ENCODE assay signal across 9 cellular contexts in genomic region chr12:68933564-68933893, GRCh38. TPM values are rescaled to one million over a fixed set of nuclear protein-coding genes. Genes with fewer than 3 reads are reported as not detected.
DNase-seq lines count a peak whose midpoint lies in the region; ATAC-seq and TF ChIP-seq lines count a peak whose summit lies in the region.
"Had no signal": no experiment of that assay in that cellular context is flagged by ENCODE, and none has a peak within 500 bp of the region (broad histone marks: within the 10 kb centered on the region; RNA-seq: fewer than 3 reads in every experiment).

No MANE protein-coding gene starts in this region.

- DNase-seq in WERI-Rb-1 (no peak), Right ventricle myocardium superior (no peak), progenitor cell of endocrine pancreas (ENCODE audit: low spot score, unreplicated experiment) (no peak), NCI-H82 treated with DMSO at 0.1 percent for 48 hours (lab: John Stamatoyannopoulos, UW; ENCODE audit: unreplicated experiment) (no peak), SHP77 treated with DMSO at 0.1 percent for 48 hours (lab: John Stamatoyannopoulos, UW) (no peak)
- no peak for DNase-seq in stimulated activated CD8-positive, alpha-beta memory T cell treated with anti-CD3 and anti-CD28 coated beads, Interleukin-4, amount 100 ng/mL, for 48 hours
- DNase-seq: NCI-H187 treated with DMSO at 0.1 percent for 48 hours had no signal

- H3K36me3 Mint-ChIP-seq in progenitor cell of endocrine pancreas (ENCODE audit: insufficient read depth) = peaks cover 6% of the 10 kb centered on the region

- H3K27me3 ChIP-seq in WERI-Rb-1 (ENCODE audit: insufficient read depth, low read depth, severe bottlenecking) = peaks cover 17% of the 10 kb centered on the region

- no peaks in the 10 kb centered on the region for H3K9me3 Mint-ChIP-seq in progenitor cell of endocrine pancreas (ENCODE audit: low read depth)

- H3K9me3 ChIP-seq in ES-I3 (ENCODE audit: control insufficient read depth, insufficient read depth, low read length) (no peaks in the 10 kb centered on the region), WERI-Rb-1 (ENCODE audit: severe bottlenecking) (peaks cover 3% of the 10 kb centered on the region)

- H3K9ac ChIP-seq in ES-I3 (ENCODE audit: low read depth, low read length) = peak overlapping the region; percentile 81

- peak overlapping the region; percentile 53 for H3K4me3 Mint-ChIP-seq in progenitor cell of endocrine pancreas (ENCODE audit: low read depth)

- H3K27ac Mint-ChIP-seq in progenitor cell of endocrine pancreas = no peak overlapping the region

- peaks cover 13% of the 10 kb centered on the region for H3K27me3 Mint-ChIP-seq in progenitor cell of endocrine pancreas

- H3K4me1 Mint-ChIP-seq in progenitor cell of endocrine pancreas (ENCODE audit: low read depth) = peaks cover 24% of the 10 kb centered on the region

- no peak overlapping the region for H3K27ac ChIP-seq in WERI-Rb-1

- peak; percentile 46 for ATAC-seq in Right ventricle myocardium superior (ENCODE audit: poor library complexity)
- no peak for ATAC-seq in GM18520 (IDR thresholded peaks at IDR 0.05; ENCODE audit: unreplicated experiment)

- no peaks in the 10 kb centered on the region; the same call in 1 of the 2 replicates for H3K4me1 ChIP-seq in ES-I3 (ENCODE audit: insufficient read depth, low read length)

- TF ChIP-seq CTCF in WERI-Rb-1 (IDR thresholded peaks at IDR 0.05; ENCODE audit: low read depth, low read length) (no peak), progenitor cell of endocrine pancreas (IDR thresholded peaks at IDR 0.05; ENCODE audit: unreplicated experiment) (no peak)

- intact Hi-C loops in Right ventricle myocardium superior (cut with DNase I) = no loop called here

- no peaks in the 10 kb centered on the region for H3K36me3 ChIP-seq in ES-I3 (ENCODE audit: insufficient read depth, low read length)
- no peaks in the 10 kb centered on the region; the same call in 1 of the 2 replicates for H3K36me3 ChIP-seq in WERI-Rb-1

- peak overlapping the region; percentile 66 for H3K4me3 ChIP-seq in WERI-Rb-1 (ENCODE audit: low read depth, low read length)

RNA-seq across cellular contexts. Expression of gene CPM, which starts 0.6 kb away (rescaled TPM):
- total RNA-seq in Right ventricle myocardium superior (7.7 TPM), progenitor cell of endocrine pancreas (28.0 and 32.1 TPM in 2 replicates)
